Comparison of ENCODE assay signal across 20 cellular contexts in genomic region chr4:1241936-1242505, GRCh38. TPM values are rescaled to one million over a fixed set of nuclear protein-coding genes. Genes with fewer than 3 reads are reported as not detected.
DNase-seq lines count a peak whose midpoint lies in the region; ATAC-seq and TF ChIP-seq lines count a peak whose summit lies in the region.
"Had no signal": no experiment of that assay in that cellular context is flagged by ENCODE, and none has a peak within 500 bp of the region (broad histone marks: within the 10 kb centered on the region; RNA-seq: fewer than 3 reads in every experiment).

No MANE protein-coding gene starts in this region.

- peaks cover 0 to 38% of the 10 kb centered on the region in 2 donors for H3K36me3 ChIP-seq in left lung
- peaks cover 0 to 63% (median 30%) of the 10 kb centered on the region in 6 donors for H3K36me3 ChIP-seq in spleen

- peaks cover 51 to 62% (median 54%) of the 10 kb centered on the region in 3 donors for H3K4me1 Mint-ChIP-seq in T-cell

- no peaks in the 10 kb centered on the region for H3K27me3 Mint-ChIP-seq in T-cell
- H3K27me3 Mint-ChIP-seq: activated CD8-positive, alpha-beta memory T cell treated with anti-CD3 and anti-CD28 coated beads, Interleukin-2, amount 10 ng/mL, durations not matched to agents 7 days and 5 days; naive thymus-derived CD8-positive, alpha-beta T cell had no signal

- ATAC-seq in activated CD4-positive, CD25-positive, alpha-beta regulatory T cell treated with anti-CD3 and anti-CD28 coated beads, Interleukin-2, amount 50 U/mL, for 24 hours, result no peak
- ATAC-seq in left lung (no peak), GM18907 (IDR thresholded peaks at IDR 0.05; ENCODE audit: unreplicated experiment) (no peak), T-cell (replicated peaks in 1 of 4) (no peak)
- ATAC-seq: activated CD8-positive, alpha-beta memory T cell treated with anti-CD3 and anti-CD28 coated beads, Interleukin-2, amount 10 ng/mL, durations not matched to agents 7 days and 5 days; CD8-positive, alpha-beta T cell; GM23338; lower lobe of right lung; naive thymus-derived CD8-positive, alpha-beta T cell had no signal

- TF ChIP-seq CTCF in coronary artery (IDR thresholded peaks at IDR 0.05) (no peak), left lung (IDR thresholded peaks at IDR 0.05) (no peak), spleen (IDR thresholded peaks at IDR 0.05 in 8 of 11, conservative IDR thresholded peaks at IDR 0.05 in 3 of 11) (no peak)

- no peaks in the 10 kb centered on the region for H3K9me3 ChIP-seq in left lung
- H3K9me3 ChIP-seq in spleen, result no peaks in the 10 kb centered on the region
- H3K9me3 ChIP-seq: lower lobe of right lung had no signal

- peaks cover 3% of the 10 kb centered on the region for H3K36me3 Mint-ChIP-seq in T-cell

- H3K27me3 ChIP-seq in left lung, result no peaks in the 10 kb centered on the region
- H3K27me3 ChIP-seq in spleen (replicated peaks in 1 of 7), result no peaks in the 10 kb centered on the region

- H3K4me3 ChIP-seq in coronary artery (no peak overlapping the region), left lung (no peak overlapping the region), spleen (no peak overlapping the region)
- H3K4me3 ChIP-seq: GM23338, lower lobe of right lung, SK-N-MC had no signal

- no peak overlapping the region for H3K27ac Mint-ChIP-seq in T-cell
- H3K27ac Mint-ChIP-seq: activated CD8-positive, alpha-beta memory T cell treated with anti-CD3 and anti-CD28 coated beads, Interleukin-2, amount 10 ng/mL, durations not matched to agents 7 days and 5 days had no signal

- WGBS in spleen, 5 donors, result 72 to 92% (median 86%) methylated on average over 14 to 24 of the region's 24 CpGs

- DNase-seq in activated CD4-positive, CD25-positive, alpha-beta regulatory T cell treated with anti-CD3 and anti-CD28 coated beads, Interleukin-2, amount 50 U/mL, for 72 hours, result peak; percentile 23
- DNase-seq in coronary artery (ENCODE audit: low spot score), result peak; percentile 67
- peak; percentile 27 to 55 for DNase-seq in left lung
- peak; percentile 70 for DNase-seq in spleen
- DNase-seq in NCI-H1417 (lab: John Stamatoyannopoulos, UW), result no peak
- no peak for DNase-seq in T-cell
- DNase-seq: activated CD8-positive, alpha-beta memory T cell treated with anti-CD3 and anti-CD28 coated beads, Interleukin-2, amount 10 ng/mL, durations not matched to agents 7 days and 5 days; activated gamma-delta T cell treated with Interleukin-2 at 50 U/mL for 16 hours; CD8-positive, alpha-beta T cell; DND-41; lower lobe of right lung; NCI-H146; NCI-H345; stimulated activated CD4-positive, alpha-beta T cell treated with anti-CD3 and anti-CD28 coated beads, Interleukin-4, amount 100 ng/mL, for 1 hour; WERI-Rb-1 had no signal

- POLR2A ChIA-PET in T-cell (lab: Charles Lee), result no interaction called here

- H3K4me3 Mint-ChIP-seq in T-cell, result no peak overlapping the region
- H3K4me3 Mint-ChIP-seq: activated CD8-positive, alpha-beta memory T cell treated with anti-CD3 and anti-CD28 coated beads, Interleukin-2, amount 10 ng/mL, durations not matched to agents 7 days and 5 days; CD8-positive, alpha-beta T cell; GM23338 had no signal

- H3K4me1 ChIP-seq in left lung (peaks cover 22 to 58% of the 10 kb centered on the region in 2 donors), spleen (peaks cover 47 to 79% (median 62%) of the 10 kb centered on the region in 6 donors)

- H3K27ac ChIP-seq in coronary artery (no peak overlapping the region), left lung (no peak overlapping the region), spleen (peak overlapping the region in 2 of 8 donors; percentile 8 to 18)
- H3K27ac ChIP-seq: lower lobe of right lung, SK-N-MC, WERI-Rb-1 had no signal

- H3K9me3 Mint-ChIP-seq in T-cell, result no peaks in the 10 kb centered on the region
- H3K9me3 Mint-ChIP-seq: CD8-positive, alpha-beta T cell; GM23338; naive thymus-derived CD8-positive, alpha-beta T cell had no signal

- CTCF ChIA-PET in T-cell (lab: Charles Lee), result no interaction called here

- no peak for TF ChIP-seq POLR2A in spleen (IDR thresholded peaks at IDR 0.05)

- intact Hi-C loops in left lung (cut with DNase I), result loop anchor here in 1 of 2 donors (10.0 kb wide), 1 partner anchor 77 kb away; no protein-coding TSS in a partner anchor
- intact Hi-C loops in spleen (cut with DNase I; ENCODE audit: low total_unique reads), result no loop called here

RNA-seq across cellular contexts. Expression of gene CTBP1, which starts 6.9 kb away (rescaled TPM):
- 100 to 1,000 TPM; 146 to 167 TPM for total RNA-seq in left lung
- 100 to 1,000 TPM; 162 to 226 (median 196) TPM for total RNA-seq in spleen
- 100 to 1,000 TPM; 101 to 176 (median 123) TPM for polyA plus RNA-seq in spleen
- total RNA-seq in T-cell, result 100 to 1,000 TPM; 185 to 232 (median 207) TPM

RNA-seq across cellular contexts. Expression of gene MAEA, which starts 47.7 kb away (rescaled TPM):
- total RNA-seq in left lung (10 to 100 TPM; 43.8 to 56.3 TPM), spleen (100 to 1,000 TPM in 1 of 7 donors, 10 to 100 TPM in 6; 64.3 to 112 (median 85.6) TPM), T-cell (100 to 1,000 TPM in 2 of 5 donors, 10 to 100 TPM in 3; 62.3 to 114 (median 87.2) TPM)
- 10 to 100 TPM; 46.6 to 76.5 (median 58.8) TPM for polyA plus RNA-seq in spleen

Comparison
In these comparisons a context has a peak if more than half of its experiments do, and no peak if none do; other contexts are left out.
1. DNase-seq: peak in activated CD4-positive, CD25-positive, alpha-beta regulatory T cell treated with anti-CD3 and anti-CD28 coated beads, Interleukin-2, amount 50 U/mL, for 72 hours (single experiment), coronary artery (single experiment), left lung (2 of 2) and spleen (single experiment); none in NCI-H1417 (0 of 3) and T-cell (0 of 34).